Comparison of ENCODE assay signal across 18 cellular contexts in the genomic region with DNA sequence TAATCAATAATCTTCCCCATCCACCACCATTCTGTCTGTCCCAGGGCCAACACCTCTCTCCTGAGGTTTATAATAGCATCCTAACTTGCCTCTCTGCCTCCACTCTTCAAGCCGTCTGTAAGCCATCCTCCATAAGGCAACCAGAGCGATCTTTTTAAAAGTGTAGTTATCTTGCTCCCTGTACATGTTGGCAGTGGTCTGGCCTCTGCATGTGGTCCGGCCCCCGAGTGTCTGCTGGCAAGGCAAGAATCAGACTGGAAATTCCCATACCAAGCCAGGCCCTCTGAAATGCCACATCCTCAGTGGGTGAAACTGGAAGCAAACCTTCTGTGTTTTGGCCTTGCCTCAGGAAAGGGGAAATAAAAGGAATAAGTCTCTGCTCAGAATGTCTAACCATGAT. TPM values are rescaled to one million over a fixed set of nuclear protein-coding genes. Genes with fewer than 3 reads are reported as not detected.
DNase-seq lines count a peak whose midpoint lies in the region; FAIRE-seq and TF ChIP-seq lines count a peak whose summit lies in the region.
"Had no signal": no experiment of that assay in that cellular context is flagged by ENCODE, and none has a peak within 500 bp of the region (broad histone marks: within the 10 kb centered on the region; RNA-seq: fewer than 3 reads in every experiment).

No MANE protein-coding gene starts in this region.

- peak overlapping the region; percentile 12; the same call in 1 of the 2 replicates for H3K4me3 Mint-ChIP-seq in HFFc6
- H3K4me3 Mint-ChIP-seq: activated naive CD4-positive, alpha-beta T cell treated with anti-CD3 and anti-CD28 coated beads, Interleukin-2, amount 10 ng/mL, durations not matched to agents 7 days and 5 days; naive thymus-derived CD4-positive, alpha-beta T cell had no signal

- H3K4me1 Mint-ChIP-seq in HFFc6 (ENCODE audit: low read depth), result peaks cover 26% of the 10 kb centered on the region
- H3K4me1 Mint-ChIP-seq: activated naive CD4-positive, alpha-beta T cell treated with anti-CD3 and anti-CD28 coated beads, Interleukin-2, amount 10 ng/mL, durations not matched to agents 7 days and 5 days had no signal

- H3K27me3 ChIP-seq in duodenal mucosa (ENCODE audit: control insufficient read depth in 1 of 2, insufficient read depth in 2 of 2, low read length in 2 of 2) (no peaks in the 10 kb centered on the region), muscle layer of colon (ENCODE audit: control insufficient read depth in 1 of 2, insufficient read depth in 2 of 2, low read length in 2 of 2) (no peaks in the 10 kb centered on the region), stomach smooth muscle (ENCODE audit: control insufficient read depth in 1 of 2, insufficient read depth in 2 of 2, low read length in 2 of 2) (no peaks in the 10 kb centered on the region), small intestine (ENCODE audit: control insufficient read depth in 2 of 2, insufficient read depth in 2 of 2, low read length in 2 of 2) (no peaks in the 10 kb centered on the region)
- H3K27me3 ChIP-seq: pancreas had no signal

- no peak overlapping the region for H3K9ac ChIP-seq in duodenal mucosa (ENCODE audit: low read depth in 1 of 2, low read length in 2 of 2)
- peak overlapping the region; percentile 44 for H3K9ac ChIP-seq in muscle layer of colon (ENCODE audit: low read length)
- peak overlapping the region; percentile 43 to 50 for H3K9ac ChIP-seq in stomach smooth muscle (ENCODE audit: low read length in 2 of 2)

- 84 to 99% (median 90%) methylated on average over 4 of the region's 4 CpGs for WGBS in small intestine, 3 donors

- H3K27ac Mint-ChIP-seq in HFFc6, result peak overlapping the region; percentile 48; the same call in 1 of the 2 replicates
- H3K27ac Mint-ChIP-seq: activated naive CD4-positive, alpha-beta T cell treated with anti-CD3 and anti-CD28 coated beads, Interleukin-2, amount 10 ng/mL, durations not matched to agents 7 days and 5 days; naive thymus-derived CD4-positive, alpha-beta T cell had no signal

- H3K9me3 Mint-ChIP-seq in HFFc6, result peaks cover 21% of the 10 kb centered on the region; the same call in 1 of the 2 replicates

- FAIRE-seq in small intestine (lab: Jason Lieb, UNC), result no peak
- FAIRE-seq in frontal cortex (lab: Jason Lieb, UNC), result no peak
- FAIRE-seq: islet of Langerhans, pancreas had no signal

- TF ChIP-seq CTCF in HFFc6 (IDR thresholded peaks at IDR 0.05), result no peak

- H3K27ac ChIP-seq in duodenal mucosa (ENCODE audit: low read depth, low read length) (peak overlapping the region; percentile 17), muscle layer of colon (ENCODE audit: low read depth, low read length) (peak overlapping the region; percentile 62), stomach smooth muscle (ENCODE audit: low read length) (peak overlapping the region; percentile 59), small intestine (ENCODE audit: low read depth in 1 of 2, low read length in 1 of 2) (no peak overlapping the region)
- H3K27ac ChIP-seq: pancreas had no signal

- DNase-seq in HFFc6 (no peak), small intestine (no peak), frontal cortex (ENCODE audit: low spot score in 2 of 2) (no peak), NCI-H226 (no peak)
- DNase-seq in stimulated activated naive CD4-positive, alpha-beta T cell (lab: John Stamatoyannopoulos, UW), result no peak
- DNase-seq: activated naive CD4-positive, alpha-beta T cell treated with anti-CD3 and anti-CD28 coated beads, Interleukin-2, amount 10 ng/mL, durations not matched to agents 7 days and 5 days; activated T-cell treated with anti-CD3 and anti-CD28 coated beads, Interleukin-2, amount 50 U/mL, for 48 hours; hippocampal formation; naive thymus-derived CD4-positive, alpha-beta T cell; NCI-H1105 treated with DMSO at 0.1 percent for 48 hours; NCI-H2107; NCI-H510A treated with DMSO at 0.1 percent for 48 hours; pancreas; stimulated activated CD4-positive, alpha-beta T cell treated with anti-CD3 and anti-CD28 coated beads, Interleukin-12 subunit alpha, Interleukin-12 subunit beta, amount 100 ng/mL, for 4 hours had no signal

- peaks cover 22% of the 10 kb centered on the region for H3K36me3 Mint-ChIP-seq in HFFc6 (ENCODE audit: low read depth)

- H3K4me1 ChIP-seq in duodenal mucosa (ENCODE audit: control insufficient read depth in 1 of 2, insufficient read depth in 2 of 2, low read length in 2 of 2) (no peaks in the 10 kb centered on the region), muscle layer of colon (ENCODE audit: insufficient read depth, low read length) (peaks cover 38% of the 10 kb centered on the region), stomach smooth muscle (ENCODE audit: control insufficient read depth, insufficient read depth, low read length) (peaks cover 31% of the 10 kb centered on the region), small intestine (ENCODE audit: control insufficient read depth in 2 of 2, insufficient read depth in 1 of 2, low read depth in 1 of 2, low read length in 1 of 2) (no peaks in the 10 kb centered on the region)

- H3K9me3 ChIP-seq in duodenal mucosa (ENCODE audit: control insufficient read depth in 1 of 2, low read length in 2 of 2) (peaks cover 0 to 10% of the 10 kb centered on the region in 2 donors), muscle layer of colon (ENCODE audit: low read length) (no peaks in the 10 kb centered on the region), stomach smooth muscle (ENCODE audit: control insufficient read depth in 2 of 2, low read length in 2 of 2) (peaks cover 0 to 7% of the 10 kb centered on the region in 2 donors), small intestine (ENCODE audit: control insufficient read depth, low read depth) (no peaks in the 10 kb centered on the region)
- H3K9me3 ChIP-seq: pancreas had no signal

- H3K36me3 ChIP-seq in duodenal mucosa (ENCODE audit: control insufficient read depth in 1 of 2, insufficient read depth in 2 of 2, low read length in 2 of 2), result no peaks in the 10 kb centered on the region
- H3K36me3 ChIP-seq in muscle layer of colon (ENCODE audit: insufficient read depth, low read length), result no peaks in the 10 kb centered on the region
- peaks cover 0 to 4% of the 10 kb centered on the region in 2 donors for H3K36me3 ChIP-seq in stomach smooth muscle (ENCODE audit: control insufficient read depth in 2 of 2, insufficient read depth in 2 of 2, low read length in 2 of 2)
- no peaks in the 10 kb centered on the region for H3K36me3 ChIP-seq in small intestine (ENCODE audit: control insufficient read depth in 2 of 2, insufficient read depth in 2 of 2, low read length in 2 of 2)
- H3K36me3 ChIP-seq: pancreas had no signal

- no peaks in the 10 kb centered on the region for H3K27me3 Mint-ChIP-seq in HFFc6 (ENCODE audit: insufficient read depth)
- H3K27me3 Mint-ChIP-seq: activated naive CD4-positive, alpha-beta T cell treated with anti-CD3 and anti-CD28 coated beads, Interleukin-2, amount 10 ng/mL, durations not matched to agents 7 days and 5 days; naive thymus-derived CD4-positive, alpha-beta T cell had no signal

- H3K4me3 ChIP-seq in duodenal mucosa (ENCODE audit: low read depth in 1 of 2, low read length in 2 of 2), result no peak overlapping the region
- peak overlapping the region in 1 of 2 donors; percentile 30 for H3K4me3 ChIP-seq in muscle layer of colon (ENCODE audit: low read depth in 1 of 2, low read length in 2 of 2)
- H3K4me3 ChIP-seq in stomach smooth muscle (ENCODE audit: low read length in 2 of 2), result peak overlapping the region in 1 of 2 donors; percentile 8
- H3K4me3 ChIP-seq in small intestine (ENCODE audit: low read depth in 1 of 2, low read length in 2 of 2), result no peak overlapping the region
- H3K4me3 ChIP-seq: pancreas had no signal

RNA-seq across cellular contexts. Expression of gene TTLL11, which starts 17.0 kb away (rescaled TPM):
- total RNA-seq in HFFc6 (2021; fragmentation: NEBNext Ultra II Directional; extraction: Animal tissue kit (Norgen Biotek cat#: 25700)), result 10 to 100 TPM in 1 of 6 experiments, 1 to 10 TPM in 5; 6.9 to 10.2 (median 8.3) TPM
- 1 to 10 TPM; 3.2 to 4.8 (median 4.0) TPM for polyA plus RNA-seq in small intestine
- 23.6 TPM for total RNA-seq in frontal cortex

Comparison
In these comparisons a context has a peak if more than half of its experiments do, and no peak if none do; other contexts are left out.
1. H3K27ac ChIP-seq: peak in duodenal mucosa (single experiment), muscle layer of colon (single experiment) and stomach smooth muscle (single experiment); none in small intestine (0 of 2).
2. H3K9ac ChIP-seq: peak in muscle layer of colon (single experiment) and stomach smooth muscle (2 of 2); none in duodenal mucosa (0 of 2).